ENCODE assay signal across 17 cellular contexts in the genomic region with DNA sequence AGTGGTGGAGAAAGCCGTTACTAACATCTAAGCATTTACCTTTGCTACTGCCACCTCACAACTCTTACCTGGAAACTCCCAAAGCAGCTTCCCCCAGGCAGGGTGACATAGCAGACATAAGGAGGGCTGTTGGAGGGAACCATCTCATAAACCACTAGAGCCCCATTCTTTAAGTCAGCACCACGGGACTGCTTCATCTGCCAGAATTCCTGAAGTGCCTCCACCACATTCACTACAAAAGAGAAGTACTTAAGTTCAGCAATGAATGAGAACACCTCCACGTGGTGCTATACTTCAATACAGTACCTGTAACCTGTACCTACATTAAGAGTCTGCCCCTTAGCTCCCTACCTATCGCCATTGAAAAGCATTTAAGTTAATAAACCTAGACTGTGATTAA.
"Had no signal": no experiment of that assay in that cellular context is flagged by ENCODE, and none has a peak within 500 bp of the region (broad histone marks: within the 10 kb centered on the region; RNA-seq: fewer than 3 reads in every experiment).

No MANE protein-coding gene starts in this region.

- ATAC-seq: T-cell had no signal

- H3K9me3 ChIP-seq: esophagus muscularis mucosa, thyroid gland had no signal

- H3K36me3 ChIP-seq: thyroid gland had no signal

- H3K27me3 Mint-ChIP-seq: activated CD4-positive, alpha-beta memory T cell treated with anti-CD3 and anti-CD28 coated beads, Interleukin-2, amount 10 ng/mL, durations not matched to agents 7 days and 5 days; T-cell had no signal

- H3K9me3 Mint-ChIP-seq: activated CD4-positive, alpha-beta memory T cell treated with anti-CD3 and anti-CD28 coated beads, Interleukin-2, amount 10 ng/mL, durations not matched to agents 7 days and 5 days; activated naive CD4-positive, alpha-beta T cell treated with anti-CD3 and anti-CD28 coated beads for 36 hours; activated T-helper 2 cell treated with anti-CD3 and anti-CD28 coated beads, Interferon-gamma antibody, Interleukin-2, Interleukin-4, amounts not matched to agents 10 μg/mL and 5 μg/mL and 100 μg/mL, durations not matched to agents 14 hours and 24 hours and 36 hours; nephron progenitor cell; T-cell had no signal

- DNase-seq: activated CD4-positive, alpha-beta memory T cell treated with anti-CD3 and anti-CD28 coated beads, Interleukin-2, amount 10 ng/mL, durations not matched to agents 7 days and 5 days; activated CD4-positive, alpha-beta T cell treated with anti-CD3 and anti-CD28 coated beads for 48 hours; activated CD4-positive, CD25-positive, alpha-beta regulatory T cell; activated naive CD4-positive, alpha-beta T cell treated with anti-CD3 and anti-CD28 coated beads for 36 hours; activated T-cell treated with anti-CD3 and anti-CD28 coated beads, Interleukin-2, amount 50 U/mL, for 1 hour; effector CD4-positive, alpha-beta T cell; islet precursor cell; nephron progenitor cell; nucleus accumbens; posterior cingulate gyrus; stimulated activated CD8-positive, alpha-beta memory T cell treated with anti-CD3 and anti-CD28 coated beads, Interleukin-4, amount 100 ng/mL, for 48 hours; stimulated activated naive CD4-positive, alpha-beta T cell; T-cell; T-helper 9 cell; thyroid gland had no signal

- H3K27ac Mint-ChIP-seq: activated CD4-positive, alpha-beta memory T cell treated with anti-CD3 and anti-CD28 coated beads, Interleukin-2, amount 10 ng/mL, durations not matched to agents 7 days and 5 days; activated naive CD4-positive, alpha-beta T cell treated with anti-CD3 and anti-CD28 coated beads for 36 hours; activated T-helper 2 cell treated with anti-CD3 and anti-CD28 coated beads, Interferon-gamma antibody, Interleukin-2, Interleukin-4, amounts not matched to agents 10 μg/mL and 5 μg/mL and 100 μg/mL, durations not matched to agents 14 hours and 24 hours and 36 hours; nephron progenitor cell; T-cell had no signal

- H3K27me3 ChIP-seq: esophagus muscularis mucosa, thyroid gland had no signal

- H3K4me3 ChIP-seq: esophagus muscularis mucosa, thyroid gland had no signal

- H3K4me3 Mint-ChIP-seq: activated CD4-positive, alpha-beta memory T cell treated with anti-CD3 and anti-CD28 coated beads, Interleukin-2, amount 10 ng/mL, durations not matched to agents 7 days and 5 days; activated naive CD4-positive, alpha-beta T cell treated with anti-CD3 and anti-CD28 coated beads for 36 hours; nephron progenitor cell; T-cell had no signal

- H3K27ac ChIP-seq: esophagus muscularis mucosa, thyroid gland had no signal
